22 cellular contexts compared by ENCODE assay signal in the genomic region with DNA sequence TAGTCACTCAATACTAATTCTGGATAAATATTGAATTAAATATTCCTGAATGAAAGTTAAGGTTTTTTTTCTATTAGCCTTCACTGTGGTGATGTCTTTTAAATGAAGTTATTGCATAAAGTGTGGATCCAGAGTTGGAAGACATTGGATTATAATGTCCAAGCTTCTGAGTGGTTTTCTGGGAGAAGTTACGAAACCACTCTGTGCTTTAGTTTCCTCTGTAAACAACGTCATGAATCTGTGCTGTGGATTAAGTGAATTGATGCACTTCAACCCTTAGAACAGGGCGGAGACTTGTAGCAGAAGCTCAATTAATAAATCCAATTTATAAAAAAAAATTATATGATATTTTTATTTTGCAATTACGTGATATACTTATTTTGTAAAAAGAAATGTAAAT.
"Had no signal": no experiment of that assay in that cellular context is flagged by ENCODE, and none has a peak within 500 bp of the region (broad histone marks: within the 10 kb centered on the region; RNA-seq: fewer than 3 reads in every experiment).

No MANE protein-coding gene starts in this region.

- H2AFZ ChIP-seq: parathyroid adenoma had no signal

- H3K36me3 Mint-ChIP-seq: brain; naive thymus-derived CD8-positive, alpha-beta T cell had no signal

- H3K79me2 ChIP-seq: parathyroid adenoma had no signal

- H3K4me3 ChIP-seq: mucosa of descending colon, skin epidermis, tibial artery, vagina had no signal

- H3K27ac ChIP-seq: parathyroid adenoma, tibial artery, vagina had no signal

- H3K9me3 ChIP-seq: mucosa of descending colon, tibial artery, vagina had no signal

- H3K4me1 ChIP-seq: parathyroid adenoma had no signal

- H3K36me3 ChIP-seq: tibial artery had no signal

- H3K4me1 Mint-ChIP-seq: activated CD4-positive, alpha-beta memory T cell treated with anti-CD3 and anti-CD28 coated beads, Interleukin-2, amount 10 ng/mL, durations not matched to agents 7 days and 5 days; naive thymus-derived CD8-positive, alpha-beta T cell had no signal

- ATAC-seq: activated T-cell treated with anti-CD3 and anti-CD28 coated beads, Interleukin-2, amount 50 U/mL, for 4 hours; naive thymus-derived CD8-positive, alpha-beta T cell; T-helper 17 cell had no signal

- H3K27me3 Mint-ChIP-seq: brain had no signal

- H3K27me3 ChIP-seq: tibial artery, vagina had no signal

- H3K4me3 Mint-ChIP-seq: activated CD4-positive, alpha-beta memory T cell treated with anti-CD3 and anti-CD28 coated beads, Interleukin-2, amount 10 ng/mL, durations not matched to agents 7 days and 5 days; activated T-cell treated with anti-CD3 and anti-CD28 coated beads, Interleukin-2, amount 50 U/mL, for 4 hours; brain; naive thymus-derived CD8-positive, alpha-beta T cell; T-helper 17 cell had no signal

- H3K9me3 Mint-ChIP-seq: activated CD4-positive, alpha-beta memory T cell treated with anti-CD3 and anti-CD28 coated beads, Interleukin-2, amount 10 ng/mL, durations not matched to agents 7 days and 5 days; activated T-cell treated with anti-CD3 and anti-CD28 coated beads, Interleukin-2, amount 50 U/mL, for 4 hours; brain; naive thymus-derived CD8-positive, alpha-beta T cell had no signal

- H3K27ac Mint-ChIP-seq: activated CD4-positive, alpha-beta memory T cell treated with anti-CD3 and anti-CD28 coated beads, Interleukin-2, amount 10 ng/mL, durations not matched to agents 7 days and 5 days; naive thymus-derived CD8-positive, alpha-beta T cell; T-helper 17 cell had no signal

- H3K9ac ChIP-seq: parathyroid adenoma had no signal

- DNase-seq: activated CD4-positive, alpha-beta memory T cell treated with anti-CD3 and anti-CD28 coated beads, Interleukin-2, amount 10 ng/mL, durations not matched to agents 7 days and 5 days; activated CD4-positive, alpha-beta T cell treated with anti-CD3 and anti-CD28 coated beads for 4 hours; activated effector memory CD4-positive, alpha-beta T cell treated with Interleukin-2 at 50 U/mL for 16 hours; activated naive CD4-positive, alpha-beta T cell treated with anti-CD3 and anti-CD28 coated beads, Interleukin-2, amount 50 U/mL, for 16 hours; activated T-cell treated with anti-CD3 and anti-CD28 coated beads, Interleukin-2, amount 50 U/mL, for 4 hours; amniotic stem cell; dermis blood vessel endothelial cell; erythroblast; foreskin melanocyte; head of caudate nucleus; left colon; mammary epithelial cell; mucosa of descending colon; naive thymus-derived CD8-positive, alpha-beta T cell; stimulated activated CD4-positive, alpha-beta T cell treated with anti-CD3 and anti-CD28 coated beads, Interleukin-4, amount 100 ng/mL, for 24 hours; stimulated activated naive CD4-positive, alpha-beta T cell; T-helper 17 cell; tibial artery had no signal
